Comparison of ENCODE assay signal across 15 cellular contexts in the genomic region with DNA sequence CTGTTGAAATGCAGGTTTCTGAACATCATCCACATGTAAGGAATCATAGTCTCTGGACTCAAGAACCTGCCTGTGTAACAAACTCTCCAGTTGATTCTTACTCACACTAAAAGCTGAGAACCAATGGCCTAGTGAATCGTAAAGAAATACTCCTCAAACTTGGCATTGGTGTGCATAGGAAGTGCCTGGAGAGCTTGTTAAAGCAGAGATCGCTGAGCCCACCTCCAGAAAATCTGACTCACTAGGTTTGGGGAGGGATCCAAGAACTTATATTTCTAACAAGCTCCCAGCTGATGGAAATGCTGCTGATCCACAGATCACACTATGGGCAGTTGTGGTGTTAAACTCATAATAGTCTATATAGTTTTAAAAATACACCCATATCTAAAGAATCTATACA. TPM values are rescaled to one million over a fixed set of nuclear protein-coding genes. Genes with fewer than 3 reads are reported as not detected.
DNase-seq lines count a peak whose midpoint lies in the region; ATAC-seq, FAIRE-seq and TF ChIP-seq lines count a peak whose summit lies in the region.
"Had no signal": no experiment of that assay in that cellular context is flagged by ENCODE, and none has a peak within 500 bp of the region (broad histone marks: within the 10 kb centered on the region; RNA-seq: fewer than 3 reads in every experiment).

No MANE protein-coding gene starts in this region.

- H3K36me3 Mint-ChIP-seq in activated CD8-positive, alpha-beta T cell treated with anti-CD3 and anti-CD28 coated beads for 36 hours (ENCODE audit: low read depth), result no peaks in the 10 kb centered on the region
- H3K36me3 Mint-ChIP-seq in activated CD4-positive, alpha-beta T cell treated with anti-CD3 and anti-CD28 coated beads for 36 hours (ENCODE audit: low read depth), result no peaks in the 10 kb centered on the region
- H3K36me3 Mint-ChIP-seq: naive thymus-derived CD8-positive, alpha-beta T cell had no signal

- intact Hi-C loops in activated CD8-positive, alpha-beta T cell treated with anti-CD3 and anti-CD28 coated beads for 36 hours (cut with micrococcal nuclease), result no loop called here
- intact Hi-C loops in activated CD4-positive, alpha-beta T cell treated with anti-CD3 and anti-CD28 coated beads for 36 hours (cut with DNase I, micrococcal nuclease), result no loop called here

- CTCF ChIA-PET in A549 (lab: Yijun Ruan, JAX), result interaction anchor here (0.7 to 5.5 kb wide), 6 partner anchors 12 to 324 kb away, joined by 3 to 121 read pairs (median 23); a partner anchor contains a TSS
- CTCF ChIA-PET in activated CD8-positive, alpha-beta T cell treated with anti-CD3 and anti-CD28 coated beads for 36 hours (lab: Charles Lee), result no interaction called here
- CTCF ChIA-PET in activated CD4-positive, alpha-beta T cell treated with anti-CD3 and anti-CD28 coated beads for 36 hours (lab: Charles Lee), result no interaction called here

- peaks cover 64% of the 10 kb centered on the region for H3K4me1 ChIP-seq in A549

- H3K9me3 ChIP-seq in A549, result no peaks in the 10 kb centered on the region

- H3K27ac ChIP-seq in A549, result peak overlapping the region; percentile 94 to 99
- H3K27ac ChIP-seq: C4-2B had no signal

- H3K4me2 ChIP-seq in A549, result peak overlapping the region; percentile 93

- no peak for TF ChIP-seq POLR2A in A549 (IDR thresholded peaks at IDR 0.05; ENCODE audit: low read length)

- TF ChIP-seq RAD21 in A549 (conservative IDR thresholded peaks at IDR 0.05 in 1 of 2, IDR thresholded peaks at IDR 0.05 in 1 of 2), result no peak

- no peak for FAIRE-seq in A549 (lab: Jason Lieb, UNC)
- FAIRE-seq in bronchial epithelial cell (lab: Jason Lieb, UNC), result no peak

- H3K27me3 Mint-ChIP-seq in activated CD8-positive, alpha-beta T cell treated with anti-CD3 and anti-CD28 coated beads for 36 hours, result peaks cover 19% of the 10 kb centered on the region
- peaks cover 14% of the 10 kb centered on the region for H3K27me3 Mint-ChIP-seq in activated CD4-positive, alpha-beta T cell treated with anti-CD3 and anti-CD28 coated beads for 36 hours

- peaks cover 2% of the 10 kb centered on the region for H3K9me3 Mint-ChIP-seq in activated CD8-positive, alpha-beta T cell treated with anti-CD3 and anti-CD28 coated beads for 36 hours
- peaks cover 2% of the 10 kb centered on the region for H3K9me3 Mint-ChIP-seq in activated CD4-positive, alpha-beta T cell treated with anti-CD3 and anti-CD28 coated beads for 36 hours (ENCODE audit: low read depth)
- H3K9me3 Mint-ChIP-seq: activated T-helper 2 cell treated with anti-CD3 and anti-CD28 coated beads, Interferon-gamma antibody, Interleukin-2, Interleukin-4, amounts not matched to agents 10 μg/mL and 5 μg/mL and 100 μg/mL, durations not matched to agents 14 hours and 24 hours and 36 hours; stimulated activated naive CD8-positive, alpha-beta T cell treated with anti-CD3 and anti-CD28 coated beads, Interleukin-15, amount 100 ng/mL, for 72 hours had no signal

- H3K27me3 ChIP-seq in bronchial epithelial cell (ENCODE audit: control insufficient read depth, insufficient read depth, low read length), result no peaks in the 10 kb centered on the region

- H3K4me3 ChIP-seq in A549 (no peak overlapping the region), bronchial epithelial cell (ENCODE audit: low read depth, low read length) (no peak overlapping the region)

- H3K4me1 Mint-ChIP-seq in activated CD8-positive, alpha-beta T cell treated with anti-CD3 and anti-CD28 coated beads for 36 hours (ENCODE audit: low read depth), result no peaks in the 10 kb centered on the region
- no peaks in the 10 kb centered on the region for H3K4me1 Mint-ChIP-seq in activated CD4-positive, alpha-beta T cell treated with anti-CD3 and anti-CD28 coated beads for 36 hours
- H3K4me1 Mint-ChIP-seq: naive thymus-derived CD8-positive, alpha-beta T cell; stimulated activated naive CD8-positive, alpha-beta T cell treated with anti-CD3 and anti-CD28 coated beads, Interleukin-15, amount 100 ng/mL, for 72 hours had no signal

- TF ChIP-seq CTCF in A549 (IDR thresholded peaks at IDR 0.05) (no peak), bronchial epithelial cell (IDR thresholded peaks at IDR 0.05; ENCODE audit: insufficient read depth, low read length, severe bottlenecking) (no peak)
- TF ChIP-seq CTCF in activated CD8-positive, alpha-beta T cell treated with anti-CD3 and anti-CD28 coated beads for 36 hours (IDR thresholded peaks at IDR 0.05), result no peak

- no peaks in the 10 kb centered on the region for H3K36me3 ChIP-seq in bronchial epithelial cell (ENCODE audit: control insufficient read depth, insufficient read depth, low read length)

- H3K4me3 Mint-ChIP-seq in activated CD8-positive, alpha-beta T cell treated with anti-CD3 and anti-CD28 coated beads for 36 hours, result no peak overlapping the region
- H3K4me3 Mint-ChIP-seq in activated CD4-positive, alpha-beta T cell treated with anti-CD3 and anti-CD28 coated beads for 36 hours, result no peak overlapping the region
- H3K4me3 Mint-ChIP-seq: naive thymus-derived CD8-positive, alpha-beta T cell; stimulated activated naive CD8-positive, alpha-beta T cell treated with anti-CD3 and anti-CD28 coated beads, Interleukin-15, amount 100 ng/mL, for 72 hours had no signal

- TF ChIP-seq EP300 in A549 (IDR thresholded peaks at IDR 0.05), result no peak

- peak in 1 of 2 experiments; percentile 29; a peak in 3 of 6 replicates for ATAC-seq in A549
- no peak for ATAC-seq in activated CD8-positive, alpha-beta T cell treated with anti-CD3 and anti-CD28 coated beads for 36 hours
- ATAC-seq in activated CD4-positive, alpha-beta T cell treated with anti-CD3 and anti-CD28 coated beads for 36 hours, result no peak
- ATAC-seq: naive thymus-derived CD8-positive, alpha-beta T cell; stimulated activated naive CD8-positive, alpha-beta T cell treated with anti-CD3 and anti-CD28 coated beads, Interleukin-15, amount 100 ng/mL, for 72 hours had no signal

- peak in 1 of 2 experiments; percentile 82 for DNase-seq in A549 (ENCODE audit: low read depth in 1 of 2, low spot score in 1 of 2)
- DNase-seq in HK-2 (ENCODE audit: unreplicated experiment), result peak; percentile 29
- DNase-seq in bronchial epithelial cell (ENCODE audit: low read depth), result peak; percentile 94
- DNase-seq in lung microvascular endothelial cell (ENCODE audit: low read depth in 2 of 2), result peak; percentile 97
- DNase-seq in activated CD8-positive, alpha-beta T cell treated with anti-CD3 and anti-CD28 coated beads for 36 hours, result no peak
- no peak for DNase-seq in activated CD4-positive, alpha-beta T cell treated with anti-CD3 and anti-CD28 coated beads for 36 hours
- DNase-seq in NCI-H187 treated with DMSO at 0.1 percent for 48 hours (lab: John Stamatoyannopoulos, UW), result no peak
- no peak for DNase-seq in HuH-7.5 (ENCODE audit: low spot score)
- DNase-seq: activated CD4-positive, CD25-positive, alpha-beta regulatory T cell; cortex of kidney; naive thymus-derived CD8-positive, alpha-beta T cell; stimulated activated CD4-positive, alpha-beta T cell treated with anti-CD3 and anti-CD28 coated beads, Interleukin-1b, Interleukin-23, amount 100 ng/mL, for 48 hours; stimulated activated naive CD8-positive, alpha-beta T cell treated with anti-CD3 and anti-CD28 coated beads, Interleukin-15, amount 100 ng/mL, for 72 hours had no signal

- POLR2A ChIA-PET in A549 (lab: Yijun Ruan, JAX), result interaction anchor here (4.5 to 5.1 kb wide), 2 partner anchors 11 to 56 kb away, joined by 51 to 194 read pairs; a partner anchor contains a TSS
- POLR2A ChIA-PET in activated CD8-positive, alpha-beta T cell treated with anti-CD3 and anti-CD28 coated beads for 36 hours (lab: Charles Lee), result no interaction called here
- POLR2A ChIA-PET in activated CD4-positive, alpha-beta T cell treated with anti-CD3 and anti-CD28 coated beads for 36 hours (lab: Charles Lee), result no interaction called here

- 0% methylated on average over 2 of the region's 2 CpGs for WGBS in A549 (ENCODE audit: missing lambda C conversion rate)

- no peak overlapping the region for H3K27ac Mint-ChIP-seq in activated CD8-positive, alpha-beta T cell treated with anti-CD3 and anti-CD28 coated beads for 36 hours
- no peak overlapping the region for H3K27ac Mint-ChIP-seq in activated CD4-positive, alpha-beta T cell treated with anti-CD3 and anti-CD28 coated beads for 36 hours
- H3K27ac Mint-ChIP-seq: activated T-helper 2 cell treated with anti-CD3 and anti-CD28 coated beads, Interferon-gamma antibody, Interleukin-2, Interleukin-4, amounts not matched to agents 10 μg/mL and 5 μg/mL and 100 μg/mL, durations not matched to agents 14 hours and 24 hours and 36 hours; naive thymus-derived CD8-positive, alpha-beta T cell; stimulated activated naive CD8-positive, alpha-beta T cell treated with anti-CD3 and anti-CD28 coated beads, Interleukin-15, amount 100 ng/mL, for 72 hours had no signal

TF ChIP-seq in A549, 52 proteins besides CTCF, POLR2A, EP300 and RAD21 (continues in another document):
- no peak for TF ChIP-seq TP53 (CRISPR knock-in tag; IDR thresholded peaks at IDR 0.05)
- peak; percentile 51; the same call in 1 of the 2 replicates for TF ChIP-seq HOXB5 (CRISPR knock-in tag; IDR thresholded peaks at IDR 0.05)
- TF ChIP-seq FOSL2 (IDR thresholded peaks at IDR 0.05), result no peak
- peak; percentile 58 for TF ChIP-seq FOSL2 (CRISPR knock-in tag; IDR thresholded peaks at IDR 0.05)
- TF ChIP-seq PHF8 (IDR thresholded peaks at IDR 0.05; ENCODE audit: borderline replicate concordance, low read depth), result no peak
- TF ChIP-seq, protein P1, sequence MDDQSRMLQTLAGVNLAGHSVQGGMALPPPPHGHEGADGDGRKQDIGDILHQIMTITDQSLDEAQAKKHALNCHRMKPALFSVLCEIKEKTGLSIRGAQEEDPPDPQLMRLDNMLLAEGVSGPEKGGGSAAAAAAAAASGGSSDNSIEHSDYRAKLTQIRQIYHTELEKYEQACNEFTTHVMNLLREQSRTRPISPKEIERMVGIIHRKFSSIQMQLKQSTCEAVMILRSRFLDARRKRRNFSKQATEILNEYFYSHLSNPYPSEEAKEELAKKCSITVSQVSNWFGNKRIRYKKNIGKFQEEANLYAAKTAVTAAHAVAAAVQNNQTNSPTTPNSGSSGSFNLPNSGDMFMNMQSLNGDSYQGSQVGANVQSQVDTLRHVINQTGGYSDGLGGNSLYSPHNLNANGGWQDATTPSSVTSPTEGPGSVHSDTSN (IDR thresholded peaks at IDR 0.05), result no peak
- 0 out of 2 replicates have a peak, but pooled peaks have one; percentile 26 for TF ChIP-seq EHF (CRISPR knock-in tag; IDR thresholded peaks at IDR 0.05)
- peak; percentile 66; the same call in 1 of the 2 replicates for TF ChIP-seq ZSCAN20 (CRISPR knock-in tag; IDR thresholded peaks at IDR 0.05)

RNA-seq across cellular contexts. Expression of a gene that starts 55.8 kb away (rescaled TPM):
- 85.4 and 86.1 TPM in 2 replicates for polyA plus RNA-seq in A549 (2011; rRNA removed)
- polyA plus RNA-seq in A549 (2012; cell fraction: cytosol; rRNA removed), result 107 and 123 TPM in 2 replicates
- 121 and 126 TPM in 2 replicates for polyA plus RNA-seq in A549 (2012; cell fraction: nucleus; rRNA removed)
- polyA plus RNA-seq in A549 (2017; fragmentation: RNase III; extraction: RNeasy Plus Mini Kit Qiagen cat#74134 plus additional on column Dnase treatment), result 64.3 to 73.2 TPM (median 67.7 TPM) in 3 replicates
- polyA minus RNA-seq in A549 (2011; rRNA and poly(A)+ RNA removed), result 51.7 and 55.9 TPM in 2 replicates
- 1.2 and 2.6 TPM in 2 replicates for total RNA-seq in bronchial epithelial cell
- total RNA-seq in lung microvascular endothelial cell, result 10.7 and 19.8 TPM in 2 replicates
- total RNA-seq in activated CD8-positive, alpha-beta T cell treated with anti-CD3 and anti-CD28 coated beads for 36 hours, result 1 to 10 TPM; 2.1 to 2.2 TPM
- total RNA-seq in activated CD4-positive, alpha-beta T cell treated with anti-CD3 and anti-CD28 coated beads for 36 hours, result 1 to 10 TPM; 3.1 to 4.9 TPM
- total RNA-seq: naive thymus-derived CD8-positive, alpha-beta T cell had no signal

Comparison
In these comparisons a context has a peak if more than half of its experiments do, and no peak if none do; other contexts are left out.
1. DNase-seq: peak in HK-2 (single experiment), bronchial epithelial cell (single experiment) and lung microvascular endothelial cell (2 of 2); none in activated CD8-positive, alpha-beta T cell treated with anti-CD3 and anti-CD28 coated beads for 36 hours (single experiment), activated CD4-positive, alpha-beta T cell treated with anti-CD3 and anti-CD28 coated beads for 36 hours (single experiment), NCI-H187 treated with DMSO at 0.1 percent for 48 hours (single experiment) and HuH-7.5 (single experiment).